ENCODE assay signal across 16 cellular contexts in the genomic region with DNA sequence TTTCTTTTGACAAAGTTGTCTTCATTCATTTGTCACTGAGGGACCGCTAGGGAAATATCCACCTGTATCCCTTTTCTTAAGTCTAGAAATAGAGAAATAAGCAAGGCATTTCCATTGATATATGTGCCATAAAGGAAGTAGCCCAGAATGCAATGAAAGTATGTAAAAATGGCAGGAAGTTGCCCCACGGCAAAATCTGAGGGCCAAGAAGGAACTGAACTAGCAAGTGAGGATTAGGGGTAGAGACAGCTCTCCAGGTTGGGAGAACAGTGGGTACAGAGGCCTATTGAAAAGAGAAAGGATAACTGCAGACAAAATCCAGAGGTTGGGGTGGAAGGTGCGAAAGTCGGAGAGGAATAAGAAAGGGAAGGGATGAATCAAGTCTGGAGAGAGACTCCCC.
"Had no signal": no experiment of that assay in that cellular context is flagged by ENCODE, and none has a peak within 500 bp of the region (broad histone marks: within the 10 kb centered on the region; RNA-seq: fewer than 3 reads in every experiment).

No MANE protein-coding gene starts in this region.

- DNase-seq: activated CD4-positive, alpha-beta T cell treated with anti-CD3 and anti-CD28 coated beads, Interleukin-2, amount 10 ng/mL, durations not matched to agents 7 days and 5 days; activated CD8-positive, alpha-beta T cell treated with anti-CD3 and anti-CD28 coated beads, Interleukin-2, amount 10 ng/mL, durations not matched to agents 7 days and 5 days; activated naive CD4-positive, alpha-beta T cell treated with anti-CD3 and anti-CD28 coated beads for 36 hours; activated T-cell treated with anti-CD3 and anti-CD28 coated beads, Interleukin-2, amount 50 U/mL, for 4 hours; colonic mucosa; erythroblast; foreskin melanocyte; hypothalamus; occipital lobe; retina; spleen; stimulated activated CD4-positive, alpha-beta T cell treated with anti-CD3 and anti-CD28 coated beads, Interleukin-4, amount 100 ng/mL, for 4 hours had no signal

- H3K36me3 Mint-ChIP-seq: mesothelial cell of epicardium; stimulated activated memory B cell treated with anti-CD40 and anti-IgM and Interleukin-4, amounts not matched to agents 10 μg/mL and 1 μg/mL and 100 μg/mL, for 72 hours had no signal

- H3K27me3 Mint-ChIP-seq: activated CD4-positive, alpha-beta T cell treated with anti-CD3 and anti-CD28 coated beads, Interleukin-2, amount 10 ng/mL, durations not matched to agents 7 days and 5 days; central memory CD8-positive, alpha-beta T cell; stimulated activated memory B cell treated with anti-CD40 and anti-IgM and Interleukin-4, amounts not matched to agents 10 μg/mL and 1 μg/mL and 100 μg/mL, for 72 hours had no signal

- H3K27ac Mint-ChIP-seq: activated CD4-positive, alpha-beta T cell treated with anti-CD3 and anti-CD28 coated beads, Interleukin-2, amount 10 ng/mL, durations not matched to agents 7 days and 5 days; activated CD8-positive, alpha-beta T cell treated with anti-CD3 and anti-CD28 coated beads, Interleukin-2, amount 10 ng/mL, durations not matched to agents 7 days and 5 days; activated naive CD4-positive, alpha-beta T cell treated with anti-CD3 and anti-CD28 coated beads for 36 hours; mesothelial cell of epicardium; natural killer cell treated with Interleukin-12 subunit alpha and Interleukin-12 subunit beta and Interleukin-15 and Interleukin-18, amount 100 ng/mL, for 72 hours; stimulated activated memory B cell treated with anti-CD40 and anti-IgM and Interleukin-4, amounts not matched to agents 10 μg/mL and 1 μg/mL and 100 μg/mL, for 72 hours had no signal

- H3K9me3 Mint-ChIP-seq: activated naive CD4-positive, alpha-beta T cell treated with anti-CD3 and anti-CD28 coated beads for 36 hours; activated T-cell treated with anti-CD3 and anti-CD28 coated beads, Interleukin-2, amount 50 U/mL, for 4 hours; central memory CD8-positive, alpha-beta T cell; mesothelial cell of epicardium; natural killer cell treated with Interleukin-12 subunit alpha and Interleukin-12 subunit beta and Interleukin-15 and Interleukin-18, amount 100 ng/mL, for 72 hours; stimulated activated memory B cell treated with anti-CD40 and anti-IgM and Interleukin-4, amounts not matched to agents 10 μg/mL and 1 μg/mL and 100 μg/mL, for 72 hours had no signal

- H3K4me1 Mint-ChIP-seq: central memory CD8-positive, alpha-beta T cell; mesothelial cell of epicardium had no signal

- H3K4me3 Mint-ChIP-seq: activated CD4-positive, alpha-beta T cell treated with anti-CD3 and anti-CD28 coated beads, Interleukin-2, amount 10 ng/mL, durations not matched to agents 7 days and 5 days; activated CD8-positive, alpha-beta T cell treated with anti-CD3 and anti-CD28 coated beads, Interleukin-2, amount 10 ng/mL, durations not matched to agents 7 days and 5 days; activated naive CD4-positive, alpha-beta T cell treated with anti-CD3 and anti-CD28 coated beads for 36 hours; activated T-cell treated with anti-CD3 and anti-CD28 coated beads, Interleukin-2, amount 50 U/mL, for 4 hours; central memory CD8-positive, alpha-beta T cell; mesothelial cell of epicardium; natural killer cell treated with Interleukin-12 subunit alpha and Interleukin-12 subunit beta and Interleukin-15 and Interleukin-18, amount 100 ng/mL, for 72 hours; stimulated activated memory B cell treated with anti-CD40 and anti-IgM and Interleukin-4, amounts not matched to agents 10 μg/mL and 1 μg/mL and 100 μg/mL, for 72 hours had no signal
